In the genomic region with DNA sequence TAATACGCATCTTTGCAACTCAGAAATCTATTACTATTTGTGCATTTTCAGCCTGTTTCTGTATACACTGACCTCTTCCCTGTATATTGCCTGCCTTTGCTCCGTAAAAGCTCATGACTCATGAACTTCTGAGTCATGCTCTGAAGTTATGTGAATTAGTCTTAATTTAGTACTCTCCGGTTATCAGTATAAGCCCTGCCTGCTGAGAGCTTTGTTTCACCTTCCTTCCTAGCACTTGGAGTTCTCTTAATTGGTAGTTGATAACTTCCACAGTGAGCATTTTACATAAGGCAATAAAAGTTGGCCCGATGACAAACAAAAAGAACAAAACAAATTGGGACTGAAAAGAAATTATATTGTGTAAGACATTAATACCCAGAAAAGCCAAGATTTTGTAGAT, we compare ENCODE assay signal across 1 cellular context.
TF ChIP-seq lines count a peak whose summit lies in the region.

No MANE protein-coding gene starts in this region.

TF ChIP-seq in SK-N-SH, 30 proteins besides CTCF, POLR2A, EP300 and RAD21 (continued from another document):
- TF ChIP-seq, protein P1, sequence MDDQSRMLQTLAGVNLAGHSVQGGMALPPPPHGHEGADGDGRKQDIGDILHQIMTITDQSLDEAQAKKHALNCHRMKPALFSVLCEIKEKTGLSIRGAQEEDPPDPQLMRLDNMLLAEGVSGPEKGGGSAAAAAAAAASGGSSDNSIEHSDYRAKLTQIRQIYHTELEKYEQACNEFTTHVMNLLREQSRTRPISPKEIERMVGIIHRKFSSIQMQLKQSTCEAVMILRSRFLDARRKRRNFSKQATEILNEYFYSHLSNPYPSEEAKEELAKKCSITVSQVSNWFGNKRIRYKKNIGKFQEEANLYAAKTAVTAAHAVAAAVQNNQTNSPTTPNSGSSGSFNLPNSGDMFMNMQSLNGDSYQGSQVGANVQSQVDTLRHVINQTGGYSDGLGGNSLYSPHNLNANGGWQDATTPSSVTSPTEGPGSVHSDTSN (IDR thresholded peaks at IDR 0.05) = peak; percentile 33; the same call in 1 of the 2 replicates
- TF ChIP-seq FOSL2 (IDR thresholded peaks at IDR 0.05; ENCODE audit: borderline replicate concordance, low read depth) = peak; percentile 95
- TF ChIP-seq, protein P2, sequence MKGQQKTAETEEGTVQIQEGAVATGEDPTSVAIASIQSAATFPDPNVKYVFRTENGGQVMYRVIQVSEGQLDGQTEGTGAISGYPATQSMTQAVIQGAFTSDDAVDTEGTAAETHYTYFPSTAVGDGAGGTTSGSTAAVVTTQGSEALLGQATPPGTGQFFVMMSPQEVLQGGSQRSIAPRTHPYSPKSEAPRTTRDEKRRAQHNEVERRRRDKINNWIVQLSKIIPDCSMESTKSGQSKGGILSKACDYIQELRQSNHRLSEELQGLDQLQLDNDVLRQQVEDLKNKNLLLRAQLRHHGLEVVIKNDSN (IDR thresholded peaks at IDR 0.05; ENCODE audit: borderline replicate concordance, low read depth) = peak; percentile 31; the same call in 1 of the 2 replicates
- TF ChIP-seq TCF12 (IDR thresholded peaks at IDR 0.05) = peak; percentile 43; the same call in 1 of the 2 replicates
- TF ChIP-seq GABPA (IDR thresholded peaks at IDR 0.05; ENCODE audit: low read depth) = no peak
- peak; percentile 91 for TF ChIP-seq JUND (IDR thresholded peaks at IDR 0.05)
- TF ChIP-seq, protein P3, sequence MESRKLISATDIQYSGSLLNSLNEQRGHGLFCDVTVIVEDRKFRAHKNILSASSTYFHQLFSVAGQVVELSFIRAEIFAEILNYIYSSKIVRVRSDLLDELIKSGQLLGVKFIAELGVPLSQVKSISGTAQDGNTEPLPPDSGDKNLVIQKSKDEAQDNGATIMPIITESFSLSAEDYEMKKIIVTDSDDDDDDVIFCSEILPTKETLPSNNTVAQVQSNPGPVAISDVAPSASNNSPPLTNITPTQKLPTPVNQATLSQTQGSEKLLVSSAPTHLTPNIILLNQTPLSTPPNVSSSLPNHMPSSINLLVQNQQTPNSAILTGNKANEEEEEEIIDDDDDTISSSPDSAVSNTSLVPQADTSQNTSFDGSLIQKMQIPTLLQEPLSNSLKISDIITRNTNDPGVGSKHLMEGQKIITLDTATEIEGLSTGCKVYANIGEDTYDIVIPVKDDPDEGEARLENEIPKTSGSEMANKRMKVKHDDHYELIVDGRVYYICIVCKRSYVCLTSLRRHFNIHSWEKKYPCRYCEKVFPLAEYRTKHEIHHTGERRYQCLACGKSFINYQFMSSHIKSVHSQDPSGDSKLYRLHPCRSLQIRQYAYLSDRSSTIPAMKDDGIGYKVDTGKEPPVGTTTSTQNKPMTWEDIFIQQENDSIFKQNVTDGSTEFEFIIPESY (IDR thresholded peaks at IDR 0.05; ENCODE audit: borderline replicate concordance, low read depth) = no peak
- no peak for TF ChIP-seq NRF1 (IDR thresholded peaks at IDR 0.05; ENCODE audit: low read depth, low read length)
- TF ChIP-seq RXRA (IDR thresholded peaks at IDR 0.05; ENCODE audit: borderline replicate concordance, low read depth) = no peak
- TF ChIP-seq MXI1 (IDR thresholded peaks at IDR 0.05; ENCODE audit: low read depth, low read length) = no peak
- TF ChIP-seq YY1 (IDR thresholded peaks at IDR 0.05; ENCODE audit: low read depth) = no peak
- no peak for TF ChIP-seq SIN3A (IDR thresholded peaks at IDR 0.05; ENCODE audit: borderline replicate concordance, low read depth, low read length)
- TF ChIP-seq ELF1 (IDR thresholded peaks at IDR 0.05) = no peak
- no peak for TF ChIP-seq EZH2phosphoT487 (IDR thresholded peaks at IDR 0.05; ENCODE audit: borderline replicate concordance, low read depth)
- TF ChIP-seq FOXJ3 (CRISPR knock-in tag; IDR thresholded peaks at IDR 0.05) = no peak
TF ChIP-seq in SK-N-SH: peak in this region for 6.
